23 cellular contexts compared by ENCODE assay signal in genomic region chr22:45834795-45835194, GRCh38.
"Had no signal": no experiment of that assay in that cellular context is flagged by ENCODE, and none has a peak within 500 bp of the region (broad histone marks: within the 10 kb centered on the region; RNA-seq: fewer than 3 reads in every experiment).

No MANE protein-coding gene starts in this region.

- H3K4me3 Mint-ChIP-seq: dendritic cell treated with granulocyte-macrophage colony-stimulating factor and Interleukin-4, amounts not matched to agents 40 ng/mL and 50 ng/mL, for 4 days; memory B cell; mesothelial cell of epicardium; natural killer cell; neural progenitor cell had no signal

- H3K27me3 Mint-ChIP-seq: dendritic cell treated with granulocyte-macrophage colony-stimulating factor and Interleukin-4, amounts not matched to agents 40 ng/mL and 50 ng/mL, for 4 days; memory B cell; progenitor cell of endocrine pancreas had no signal

- H3K27ac Mint-ChIP-seq: dendritic cell treated with granulocyte-macrophage colony-stimulating factor and Interleukin-4, amounts not matched to agents 40 ng/mL and 50 ng/mL, for 4 days; memory B cell; mesothelial cell of epicardium; natural killer cell; progenitor cell of endocrine pancreas had no signal

- H3K79me2 ChIP-seq: hepatocyte had no signal

- H3K9ac ChIP-seq: neural progenitor cell had no signal

- H3K36me3 Mint-ChIP-seq: natural killer cell had no signal

- H2AFZ ChIP-seq: hepatocyte, neural progenitor cell had no signal

- FAIRE-seq: kidney, pancreas, small intestine had no signal

- H3K4me2 ChIP-seq: hepatocyte, neural progenitor cell had no signal

- H3K4me3 ChIP-seq: esophagus squamous epithelium, hepatocyte, left ventricle myocardium inferior, lower lobe of right lung, neural progenitor cell, pancreas, stomach, thoracic aorta, transverse colon had no signal

- H3K27ac ChIP-seq: hepatocyte, left ventricle myocardium inferior, lower lobe of right lung, neural progenitor cell, pancreas, stomach, thoracic aorta, transverse colon had no signal

- H3K9me3 ChIP-seq: esophagus squamous epithelium, left ventricle myocardium inferior, lower lobe of right lung, pancreas, stomach, thoracic aorta, transverse colon had no signal

- ATAC-seq: left cardiac atrium, lower lobe of right lung, right cardiac atrium had no signal

- H3K9me3 Mint-ChIP-seq: dendritic cell treated with granulocyte-macrophage colony-stimulating factor and Interleukin-4, amounts not matched to agents 40 ng/mL and 50 ng/mL, for 4 days; memory B cell; natural killer cell; neural progenitor cell had no signal

- DNase-seq: esophagus squamous epithelium; foreskin fibroblast; kidney; left cardiac atrium; left ventricle myocardium inferior; lower lobe of right lung; natural killer cell; occipital lobe; right cardiac atrium; small intestine; stimulated activated CD4-positive, alpha-beta T cell treated with anti-CD3 and anti-CD28 coated beads, Interleukin-12 subunit alpha, Interleukin-12 subunit beta, amount 100 ng/mL, for 4 hours; stimulated activated naive CD4-positive, alpha-beta T cell; stomach; substantia nigra; transverse colon had no signal

- H3K4me1 ChIP-seq: pancreas, stomach had no signal

- H3K36me3 ChIP-seq: neural progenitor cell, pancreas, thoracic aorta, transverse colon had no signal

- H3K27me3 ChIP-seq: esophagus squamous epithelium, hepatocyte, neural progenitor cell, pancreas, stomach, transverse colon had no signal
